2 cellular contexts compared by ENCODE assay signal in genomic region chr6:37634238-37634826, GRCh38.
TF ChIP-seq lines count a peak whose summit lies in the region.

No MANE protein-coding gene starts in this region.

TF ChIP-seq in HEK293, 187 proteins besides CTCF, POLR2A, EP300 and RAD21 (continued from another document):
- TF ChIP-seq EGR2 (tag by site-specific recombination; IDR thresholded peaks at IDR 0.05; ENCODE audit: low read depth): peak; percentile 37; the same call in 1 of the 2 replicates
- TF ChIP-seq KLF16 (tag by site-specific recombination; IDR thresholded peaks at IDR 0.05): no peak
- peak; percentile 71 for TF ChIP-seq ZFHX2 (tag by site-specific recombination; conservative IDR thresholded peaks at IDR 0.05)
- TF ChIP-seq YY2 (tag by site-specific recombination; IDR thresholded peaks at IDR 0.05): no peak
- TF ChIP-seq ZNF626 (tag by site-specific recombination; IDR thresholded peaks at IDR 0.05): no peak
- no peak for TF ChIP-seq PATZ1 (tag by site-specific recombination; IDR thresholded peaks at IDR 0.05)
- TF ChIP-seq ZNF623 (tag by site-specific recombination; IDR thresholded peaks at IDR 0.05): no peak
TF ChIP-seq in HEK293: peak in this region for 2.

TF ChIP-seq in H1, 55 proteins besides CTCF, POLR2A, EP300 and RAD21 (continued from another document):
- TF ChIP-seq, protein P1, sequence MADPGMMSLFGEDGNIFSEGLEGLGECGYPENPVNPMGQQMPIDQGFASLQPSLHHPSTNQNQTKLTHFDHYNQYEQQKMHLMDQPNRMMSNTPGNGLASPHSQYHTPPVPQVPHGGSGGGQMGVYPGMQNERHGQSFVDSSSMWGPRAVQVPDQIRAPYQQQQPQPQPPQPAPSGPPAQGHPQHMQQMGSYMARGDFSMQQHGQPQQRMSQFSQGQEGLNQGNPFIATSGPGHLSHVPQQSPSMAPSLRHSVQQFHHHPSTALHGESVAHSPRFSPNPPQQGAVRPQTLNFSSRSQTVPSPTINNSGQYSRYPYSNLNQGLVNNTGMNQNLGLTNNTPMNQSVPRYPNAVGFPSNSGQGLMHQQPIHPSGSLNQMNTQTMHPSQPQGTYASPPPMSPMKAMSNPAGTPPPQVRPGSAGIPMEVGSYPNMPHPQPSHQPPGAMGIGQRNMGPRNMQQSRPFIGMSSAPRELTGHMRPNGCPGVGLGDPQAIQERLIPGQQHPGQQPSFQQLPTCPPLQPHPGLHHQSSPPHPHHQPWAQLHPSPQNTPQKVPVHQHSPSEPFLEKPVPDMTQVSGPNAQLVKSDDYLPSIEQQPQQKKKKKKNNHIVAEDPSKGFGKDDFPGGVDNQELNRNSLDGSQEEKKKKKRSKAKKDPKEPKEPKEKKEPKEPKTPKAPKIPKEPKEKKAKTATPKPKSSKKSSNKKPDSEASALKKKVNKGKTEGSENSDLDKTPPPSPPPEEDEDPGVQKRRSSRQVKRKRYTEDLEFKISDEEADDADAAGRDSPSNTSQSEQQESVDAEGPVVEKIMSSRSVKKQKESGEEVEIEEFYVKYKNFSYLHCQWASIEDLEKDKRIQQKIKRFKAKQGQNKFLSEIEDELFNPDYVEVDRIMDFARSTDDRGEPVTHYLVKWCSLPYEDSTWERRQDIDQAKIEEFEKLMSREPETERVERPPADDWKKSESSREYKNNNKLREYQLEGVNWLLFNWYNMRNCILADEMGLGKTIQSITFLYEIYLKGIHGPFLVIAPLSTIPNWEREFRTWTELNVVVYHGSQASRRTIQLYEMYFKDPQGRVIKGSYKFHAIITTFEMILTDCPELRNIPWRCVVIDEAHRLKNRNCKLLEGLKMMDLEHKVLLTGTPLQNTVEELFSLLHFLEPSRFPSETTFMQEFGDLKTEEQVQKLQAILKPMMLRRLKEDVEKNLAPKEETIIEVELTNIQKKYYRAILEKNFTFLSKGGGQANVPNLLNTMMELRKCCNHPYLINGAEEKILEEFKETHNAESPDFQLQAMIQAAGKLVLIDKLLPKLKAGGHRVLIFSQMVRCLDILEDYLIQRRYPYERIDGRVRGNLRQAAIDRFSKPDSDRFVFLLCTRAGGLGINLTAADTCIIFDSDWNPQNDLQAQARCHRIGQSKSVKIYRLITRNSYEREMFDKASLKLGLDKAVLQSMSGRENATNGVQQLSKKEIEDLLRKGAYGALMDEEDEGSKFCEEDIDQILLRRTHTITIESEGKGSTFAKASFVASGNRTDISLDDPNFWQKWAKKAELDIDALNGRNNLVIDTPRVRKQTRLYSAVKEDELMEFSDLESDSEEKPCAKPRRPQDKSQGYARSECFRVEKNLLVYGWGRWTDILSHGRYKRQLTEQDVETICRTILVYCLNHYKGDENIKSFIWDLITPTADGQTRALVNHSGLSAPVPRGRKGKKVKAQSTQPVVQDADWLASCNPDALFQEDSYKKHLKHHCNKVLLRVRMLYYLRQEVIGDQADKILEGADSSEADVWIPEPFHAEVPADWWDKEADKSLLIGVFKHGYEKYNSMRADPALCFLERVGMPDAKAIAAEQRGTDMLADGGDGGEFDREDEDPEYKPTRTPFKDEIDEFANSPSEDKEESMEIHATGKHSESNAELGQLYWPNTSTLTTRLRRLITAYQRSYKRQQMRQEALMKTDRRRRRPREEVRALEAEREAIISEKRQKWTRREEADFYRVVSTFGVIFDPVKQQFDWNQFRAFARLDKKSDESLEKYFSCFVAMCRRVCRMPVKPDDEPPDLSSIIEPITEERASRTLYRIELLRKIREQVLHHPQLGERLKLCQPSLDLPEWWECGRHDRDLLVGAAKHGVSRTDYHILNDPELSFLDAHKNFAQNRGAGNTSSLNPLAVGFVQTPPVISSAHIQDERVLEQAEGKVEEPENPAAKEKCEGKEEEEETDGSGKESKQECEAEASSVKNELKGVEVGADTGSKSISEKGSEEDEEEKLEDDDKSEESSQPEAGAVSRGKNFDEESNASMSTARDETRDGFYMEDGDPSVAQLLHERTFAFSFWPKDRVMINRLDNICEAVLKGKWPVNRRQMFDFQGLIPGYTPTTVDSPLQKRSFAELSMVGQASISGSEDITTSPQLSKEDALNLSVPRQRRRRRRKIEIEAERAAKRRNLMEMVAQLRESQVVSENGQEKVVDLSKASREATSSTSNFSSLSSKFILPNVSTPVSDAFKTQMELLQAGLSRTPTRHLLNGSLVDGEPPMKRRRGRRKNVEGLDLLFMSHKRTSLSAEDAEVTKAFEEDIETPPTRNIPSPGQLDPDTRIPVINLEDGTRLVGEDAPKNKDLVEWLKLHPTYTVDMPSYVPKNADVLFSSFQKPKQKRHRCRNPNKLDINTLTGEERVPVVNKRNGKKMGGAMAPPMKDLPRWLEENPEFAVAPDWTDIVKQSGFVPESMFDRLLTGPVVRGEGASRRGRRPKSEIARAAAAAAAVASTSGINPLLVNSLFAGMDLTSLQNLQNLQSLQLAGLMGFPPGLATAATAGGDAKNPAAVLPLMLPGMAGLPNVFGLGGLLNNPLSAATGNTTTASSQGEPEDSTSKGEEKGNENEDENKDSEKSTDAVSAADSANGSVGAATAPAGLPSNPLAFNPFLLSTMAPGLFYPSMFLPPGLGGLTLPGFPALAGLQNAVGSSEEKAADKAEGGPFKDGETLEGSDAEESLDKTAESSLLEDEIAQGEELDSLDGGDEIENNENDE (IDR thresholded peaks at IDR 0.05; ENCODE audit: insufficient replicate concordance, low read length): no peak
- no peak for TF ChIP-seq KDM1A (IDR thresholded peaks at IDR 0.05; ENCODE audit: borderline replicate concordance, low read length)
- no peak for TF ChIP-seq HDAC2 (IDR thresholded peaks at IDR 0.05; ENCODE audit: borderline replicate concordance in 1 of 2, low read depth in 2 of 2, low read length in 2 of 2)
